Comparison of ENCODE assay signal across 1 cellular context in genomic region chr16:6297666-6298435, GRCh38.
TF ChIP-seq lines count a peak whose summit lies in the region.

No MANE protein-coding gene starts in this region.

TF ChIP-seq in WTC11, 78 proteins besides CTCF, POLR2A, EP300 and RAD21 (continued from another document):
- TF ChIP-seq, protein P1, sequence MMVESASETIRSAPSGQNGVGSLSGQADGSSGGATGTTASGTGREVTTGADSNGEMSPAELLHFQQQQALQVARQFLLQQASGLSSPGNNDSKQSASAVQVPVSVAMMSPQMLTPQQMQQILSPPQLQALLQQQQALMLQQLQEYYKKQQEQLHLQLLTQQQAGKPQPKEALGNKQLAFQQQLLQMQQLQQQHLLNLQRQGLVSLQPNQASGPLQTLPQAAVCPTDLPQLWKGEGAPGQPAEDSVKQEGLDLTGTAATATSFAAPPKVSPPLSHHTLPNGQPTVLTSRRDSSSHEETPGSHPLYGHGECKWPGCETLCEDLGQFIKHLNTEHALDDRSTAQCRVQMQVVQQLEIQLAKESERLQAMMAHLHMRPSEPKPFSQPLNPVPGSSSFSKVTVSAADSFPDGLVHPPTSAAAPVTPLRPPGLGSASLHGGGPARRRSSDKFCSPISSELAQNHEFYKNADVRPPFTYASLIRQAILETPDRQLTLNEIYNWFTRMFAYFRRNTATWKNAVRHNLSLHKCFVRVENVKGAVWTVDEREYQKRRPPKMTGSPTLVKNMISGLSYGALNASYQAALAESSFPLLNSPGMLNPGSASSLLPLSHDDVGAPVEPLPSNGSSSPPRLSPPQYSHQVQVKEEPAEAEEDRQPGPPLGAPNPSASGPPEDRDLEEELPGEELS (CRISPR knock-in tag; IDR thresholded peaks at IDR 0.05), result no peak
- no peak for TF ChIP-seq NR2C2 (CRISPR knock-in tag; IDR thresholded peaks at IDR 0.05)
- no peak for TF ChIP-seq NFE2L1 (CRISPR knock-in tag; IDR thresholded peaks at IDR 0.05)
- TF ChIP-seq, protein P2, sequence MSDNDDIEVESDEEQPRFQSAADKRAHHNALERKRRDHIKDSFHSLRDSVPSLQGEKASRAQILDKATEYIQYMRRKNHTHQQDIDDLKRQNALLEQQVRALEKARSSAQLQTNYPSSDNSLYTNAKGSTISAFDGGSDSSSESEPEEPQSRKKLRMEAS (CRISPR knock-in tag; IDR thresholded peaks at IDR 0.05), result no peak
- TF ChIP-seq ZNF219 (CRISPR knock-in tag; IDR thresholded peaks at IDR 0.05; ENCODE audit: borderline replicate concordance), result no peak
- no peak for TF ChIP-seq ZNF396 (CRISPR knock-in tag; IDR thresholded peaks at IDR 0.05; ENCODE audit: borderline replicate concordance)
- TF ChIP-seq, protein P3, sequence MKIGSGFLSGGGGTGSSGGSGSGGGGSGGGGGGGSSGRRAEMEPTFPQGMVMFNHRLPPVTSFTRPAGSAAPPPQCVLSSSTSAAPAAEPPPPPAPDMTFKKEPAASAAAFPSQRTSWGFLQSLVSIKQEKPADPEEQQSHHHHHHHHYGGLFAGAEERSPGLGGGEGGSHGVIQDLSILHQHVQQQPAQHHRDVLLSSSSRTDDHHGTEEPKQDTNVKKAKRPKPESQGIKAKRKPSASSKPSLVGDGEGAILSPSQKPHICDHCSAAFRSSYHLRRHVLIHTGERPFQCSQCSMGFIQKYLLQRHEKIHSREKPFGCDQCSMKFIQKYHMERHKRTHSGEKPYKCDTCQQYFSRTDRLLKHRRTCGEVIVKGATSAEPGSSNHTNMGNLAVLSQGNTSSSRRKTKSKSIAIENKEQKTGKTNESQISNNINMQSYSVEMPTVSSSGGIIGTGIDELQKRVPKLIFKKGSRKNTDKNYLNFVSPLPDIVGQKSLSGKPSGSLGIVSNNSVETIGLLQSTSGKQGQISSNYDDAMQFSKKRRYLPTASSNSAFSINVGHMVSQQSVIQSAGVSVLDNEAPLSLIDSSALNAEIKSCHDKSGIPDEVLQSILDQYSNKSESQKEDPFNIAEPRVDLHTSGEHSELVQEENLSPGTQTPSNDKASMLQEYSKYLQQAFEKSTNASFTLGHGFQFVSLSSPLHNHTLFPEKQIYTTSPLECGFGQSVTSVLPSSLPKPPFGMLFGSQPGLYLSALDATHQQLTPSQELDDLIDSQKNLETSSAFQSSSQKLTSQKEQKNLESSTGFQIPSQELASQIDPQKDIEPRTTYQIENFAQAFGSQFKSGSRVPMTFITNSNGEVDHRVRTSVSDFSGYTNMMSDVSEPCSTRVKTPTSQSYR (CRISPR knock-in tag; IDR thresholded peaks at IDR 0.05), result no peak
- no peak for TF ChIP-seq SMAD4 (CRISPR knock-in tag; IDR thresholded peaks at IDR 0.05)
- TF ChIP-seq ZNF232 (CRISPR knock-in tag; IDR thresholded peaks at IDR 0.05), result no peak
- no peak for TF ChIP-seq ZBTB21 (CRISPR knock-in tag; IDR thresholded peaks at IDR 0.05; ENCODE audit: borderline replicate concordance)
- TF ChIP-seq ZNF671 (CRISPR knock-in tag; IDR thresholded peaks at IDR 0.05), result no peak
